In genomic region chr5:126686451-126687126, GRCh38 we compare ENCODE assay signal across 17 cellular contexts.
DNase-seq lines count a peak whose midpoint lies in the region; ATAC-seq, FAIRE-seq and TF ChIP-seq lines count a peak whose summit lies in the region.
"Had no signal": no experiment of that assay in that cellular context is flagged by ENCODE, and none has a peak within 500 bp of the region (broad histone marks: within the 10 kb centered on the region; RNA-seq: fewer than 3 reads in every experiment).

No MANE protein-coding gene starts in this region.

- intact Hi-C loops in right lobe of liver (cut with DNase I): no loop called here

- H3K27ac ChIP-seq in BLaER1 (peak overlapping the region; percentile 81), right lobe of liver (no peak overlapping the region), small intestine (ENCODE audit: low read depth in 1 of 2, low read length in 1 of 2) (no peak overlapping the region)
- H3K27ac ChIP-seq: psoas muscle, SJSA1 had no signal

- peak overlapping the region; percentile 20; the same call in 1 of the 2 replicates for H3K9ac ChIP-seq in BLaER1

- DNase-seq in GM19239 (ENCODE audit: insufficient read length, low spot score) (peak; percentile 14), NCI-H69 (lab: John Stamatoyannopoulos, UW) (peak; percentile 20), right lobe of liver (no peak), NCI-H2107 (lab: John Stamatoyannopoulos, UW) (no peak), small intestine (no peak)
- DNase-seq: ACHN; activated CD4-positive, alpha-beta T cell treated with anti-CD3 and anti-CD28 coated beads for 48 hours; activated naive CD4-positive, alpha-beta T cell treated with anti-CD3 and anti-CD28 coated beads, Interleukin-2, amount 10 ng/mL, durations not matched to agents 7 days and 5 days; mesenchymal stem cell; NCI-H1048; NCI-H526; psoas muscle; stimulated activated CD4-positive, alpha-beta T cell treated with anti-CD3 and anti-CD28 coated beads, Interleukin-4, amount 100 ng/mL, for 4 hours had no signal

- no CpG with 5 or more reads among the region's 1 CpG for WGBS in right lobe of liver (ENCODE audit: insufficient coverage, low coverage, low lambda C conversion rate, missing lambda C conversion rate)
- 60 to 100% (median 86%) methylated on average over 1 of the region's 1 CpG for WGBS in small intestine, 3 donors

- H3K9me3 ChIP-seq in BLaER1 (no peaks in the 10 kb centered on the region), right lobe of liver (no peaks in the 10 kb centered on the region), small intestine (ENCODE audit: control insufficient read depth, low read depth) (no peaks in the 10 kb centered on the region)
- H3K9me3 ChIP-seq: psoas muscle, SJSA1 had no signal

- TF ChIP-seq CTCF in right lobe of liver (IDR thresholded peaks at IDR 0.05): no peak

- H3K36me3 ChIP-seq in BLaER1 (no peaks in the 10 kb centered on the region), right lobe of liver (no peaks in the 10 kb centered on the region), small intestine (ENCODE audit: control insufficient read depth in 2 of 2, insufficient read depth in 2 of 2, low read length in 2 of 2) (no peaks in the 10 kb centered on the region)
- H3K36me3 ChIP-seq: SJSA1 had no signal

- H4K20me1 ChIP-seq in BLaER1: no peaks in the 10 kb centered on the region

- ATAC-seq in HG02678 (IDR thresholded peaks at IDR 0.05; ENCODE audit: unreplicated experiment) (peak; percentile 78), right lobe of liver (no peak), GM18867 (IDR thresholded peaks at IDR 0.05; ENCODE audit: unreplicated experiment) (no peak)
- ATAC-seq: psoas muscle had no signal

- peak overlapping the region; percentile 40 for H3K4me3 ChIP-seq in BLaER1
- no peak overlapping the region for H3K4me3 ChIP-seq in right lobe of liver
- H3K4me3 ChIP-seq in small intestine (ENCODE audit: low read depth in 1 of 2, low read length in 2 of 2): no peak overlapping the region
- H3K4me3 ChIP-seq: psoas muscle, SJSA1 had no signal

- H3K4me1 ChIP-seq in BLaER1: peaks cover 66% of the 10 kb centered on the region
- no peaks in the 10 kb centered on the region for H3K4me1 ChIP-seq in right lobe of liver
- H3K4me1 ChIP-seq in small intestine (ENCODE audit: control insufficient read depth in 2 of 2, insufficient read depth in 1 of 2, low read depth in 1 of 2, low read length in 1 of 2): no peaks in the 10 kb centered on the region
- H3K4me1 ChIP-seq: psoas muscle, SJSA1 had no signal

- no peak for TF ChIP-seq POLR2A in right lobe of liver (IDR thresholded peaks at IDR 0.05)

- no peaks in the 10 kb centered on the region for H3K27me3 ChIP-seq in BLaER1
- H3K27me3 ChIP-seq in right lobe of liver: no peaks in the 10 kb centered on the region
- peaks cover 0 to 1% of the 10 kb centered on the region in 2 donors for H3K27me3 ChIP-seq in small intestine (ENCODE audit: control insufficient read depth in 2 of 2, insufficient read depth in 2 of 2, low read length in 2 of 2)
- H3K27me3 ChIP-seq: SJSA1 had no signal

- peak overlapping the region; percentile 91 for H3K4me2 ChIP-seq in BLaER1

- FAIRE-seq in GM19239 (lab: Jason Lieb, UNC) (peak; percentile 72), small intestine (lab: Jason Lieb, UNC) (no peak)

Comparison
In these comparisons a context has a peak if more than half of its experiments do, and no peak if none do; other contexts are left out.
1. DNase-seq: peak in GM19239 (single experiment) and NCI-H69 (single experiment); none in right lobe of liver (0 of 3), NCI-H2107 (single experiment) and small intestine (single experiment).